In the genomic region with DNA sequence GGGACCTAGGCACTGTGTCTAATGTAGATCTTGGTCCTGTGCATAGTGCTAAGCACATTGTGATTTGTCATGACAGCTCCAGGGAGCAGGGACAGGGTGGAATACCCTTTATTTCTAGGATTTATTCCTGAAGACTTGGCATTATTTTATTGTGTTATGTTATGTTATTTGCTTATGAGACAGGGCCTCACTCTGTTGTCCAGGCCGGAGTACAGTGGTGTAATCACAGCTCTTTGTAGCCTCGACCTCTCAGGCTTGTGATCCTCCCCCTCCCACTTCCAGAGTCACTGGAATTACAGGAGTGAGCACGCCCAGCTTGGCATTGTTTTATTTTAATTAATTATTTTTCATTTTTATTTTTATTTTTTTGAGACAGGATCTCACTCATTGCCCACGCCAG, we compare ENCODE assay signal across 29 cellular contexts.
"Had no signal": no experiment of that assay in that cellular context is flagged by ENCODE, and none has a peak within 500 bp of the region (broad histone marks: within the 10 kb centered on the region; RNA-seq: fewer than 3 reads in every experiment).

No MANE protein-coding gene starts in this region.

- ATAC-seq: activated CD8-positive, alpha-beta T cell treated with anti-CD3 and anti-CD28 coated beads for 36 hours; activated naive CD4-positive, alpha-beta T cell treated with anti-CD3 and anti-CD28 coated beads, Interleukin-2, amount 50 U/mL, for 72 hours; gastroesophageal sphincter; WTC11 had no signal

- H3K27ac ChIP-seq: ascending aorta, breast epithelium, cardiac muscle cell, coronary artery, dorsolateral prefrontal cortex, esophagus muscularis mucosa, gastroesophageal sphincter had no signal

- H3K27me3 ChIP-seq: ascending aorta, breast epithelium, cardiac muscle cell, esophagus muscularis mucosa had no signal

- DNase-seq: activated CD4-positive, alpha-beta T cell treated with anti-CD3 and anti-CD28 coated beads for 1 hour; activated CD4-positive, alpha-beta T cell treated with anti-CD3 and anti-CD28 coated beads for 4 hours; activated CD4-positive, alpha-beta T cell treated with anti-CD3 and anti-CD28 coated beads, Interleukin-2, amount 10 ng/mL, durations not matched to agents 7 days and 5 days; activated CD4-positive, alpha-beta T cell treated with anti-CD3 and anti-CD28 coated beads, Interleukin-2, amount 50 U/mL, for 48 hours; activated CD8-positive, alpha-beta memory T cell treated with anti-CD3 and anti-CD28 coated beads for 24 hours; activated CD8-positive, alpha-beta memory T cell treated with anti-CD3 and anti-CD28 coated beads, Interleukin-2, amount 50 U/mL, for 4 hours; activated CD8-positive, alpha-beta T cell treated with anti-CD3 and anti-CD28 coated beads for 36 hours; activated gamma-delta T cell; activated naive CD4-positive, alpha-beta T cell; activated naive CD4-positive, alpha-beta T cell treated with anti-CD3 and anti-CD28 coated beads, Interleukin-2, amount 10 ng/mL, durations not matched to agents 7 days and 5 days; activated naive CD8-positive, alpha-beta T cell treated with anti-CD3 and anti-CD28 coated beads, Interleukin-2, amount 10 ng/mL, durations not matched to agents 7 days and 5 days; activated T-cell treated with anti-CD3 and anti-CD28 coated beads, Interleukin-2, amount 50 U/mL, for 1 hour; activated T-cell treated with anti-CD3 and anti-CD28 coated beads, Interleukin-2, amount 50 U/mL, for 48 hours; central memory CD4-positive, alpha-beta T cell; cerebellar nuclear complex; dorsolateral prefrontal cortex; effector memory CD4-positive, alpha-beta T cell; endodermal cell; foreskin melanocyte; head of caudate nucleus; T-helper 2 cell had no signal

- H3K36me3 ChIP-seq: ascending aorta, breast epithelium, cardiac muscle cell, esophagus muscularis mucosa, gastroesophageal sphincter had no signal

- H3K9me3 ChIP-seq: ascending aorta, breast epithelium, esophagus muscularis mucosa, gastroesophageal sphincter had no signal

- H3K4me1 ChIP-seq: breast epithelium had no signal

- H3K4me3 ChIP-seq: ascending aorta, breast epithelium, cardiac muscle cell, coronary artery, dorsolateral prefrontal cortex, esophagus muscularis mucosa, gastroesophageal sphincter had no signal
